Comparison of ENCODE assay signal across 8 cellular contexts in the genomic region with DNA sequence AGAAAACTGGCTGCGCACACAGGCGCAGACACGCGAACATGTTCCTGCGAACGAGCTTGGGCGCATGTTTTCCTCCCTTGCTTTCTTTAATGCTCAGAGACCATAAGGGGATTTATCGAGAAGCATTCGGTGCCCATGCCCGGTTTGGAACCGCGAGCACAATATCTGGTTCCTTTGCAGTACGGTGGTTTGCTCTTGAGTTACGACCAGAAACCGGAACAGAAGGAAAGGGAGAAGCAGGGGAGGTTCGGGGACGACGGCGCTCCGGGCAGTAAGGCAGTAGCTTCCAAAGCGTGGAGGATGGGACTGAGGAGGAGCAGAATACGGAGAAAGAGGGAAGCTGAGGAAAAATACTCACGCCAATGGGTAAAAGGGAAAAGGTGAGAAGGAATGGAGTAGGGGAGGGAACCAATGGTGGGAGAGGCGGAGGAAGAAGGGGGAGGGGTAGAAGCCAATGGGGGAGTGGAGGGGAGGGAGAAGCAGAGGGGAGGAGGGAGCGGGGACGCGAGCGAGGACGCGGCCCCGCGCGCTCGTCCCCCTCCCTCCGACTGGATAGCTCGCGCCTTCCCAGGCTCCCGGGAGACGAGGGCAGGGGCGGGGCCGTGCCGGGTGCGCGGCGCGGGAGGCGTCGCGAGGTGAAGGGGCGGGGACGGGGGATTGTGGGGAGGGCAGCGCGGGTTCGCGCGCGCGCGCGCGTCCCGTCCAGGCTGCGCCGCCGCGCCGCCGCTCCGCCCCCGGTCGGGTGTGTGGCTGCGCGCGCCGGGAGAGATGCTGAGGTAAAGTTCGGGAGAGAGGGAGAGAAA. TPM values are rescaled to one million over a fixed set of nuclear protein-coding genes. Genes with fewer than 3 reads are reported as not detected.
A peak's percentile ranks its signal among the peaks of the same experiment; 100 is the strongest.
DNase-seq lines count a peak whose midpoint lies in the region; ATAC-seq, FAIRE-seq and TF ChIP-seq lines count a peak whose summit lies in the region.

No MANE protein-coding gene starts in this region.

- H2BK20ac ChIP-seq in H9 (ENCODE audit: low read depth, low read length, poor library complexity, severe bottlenecking), result no peak overlapping the region

- H4K91ac ChIP-seq in H9 (ENCODE audit: insufficient read length, low read depth, low read length), result no peak overlapping the region

- no peaks in the 10 kb centered on the region; a peak in 1 of 7 replicates for H3K36me3 Mint-ChIP-seq in H9 (ENCODE audit: insufficient read depth in 1 of 3, low read depth in 3 of 3)
- no peaks in the 10 kb centered on the region for H3K36me3 Mint-ChIP-seq in activated naive CD8-positive, alpha-beta T cell treated with anti-CD3 and anti-CD28 coated beads, Interleukin-2, amount 50 U/mL, for 24 hours (ENCODE audit: low read depth)

- H3K36me3 ChIP-seq in MG63, result no peaks in the 10 kb centered on the region
- no peaks in the 10 kb centered on the region for H3K36me3 ChIP-seq in SK-N-MC (ENCODE audit: insufficient read depth, low read length)
- H3K36me3 ChIP-seq in cardiac muscle cell, result no peaks in the 10 kb centered on the region
- no peaks in the 10 kb centered on the region for H3K36me3 ChIP-seq in pancreas
- no peaks in the 10 kb centered on the region for H3K36me3 ChIP-seq in tibial artery

- H3K9ac ChIP-seq in H9 (ENCODE audit: extremely low read depth, insufficient read length, low read length), result peak overlapping the region; percentile 60
- peak overlapping the region; percentile 83 for H3K9ac ChIP-seq in SK-N-MC (ENCODE audit: insufficient read length)

- H3K23me2 ChIP-seq in H9 (ENCODE audit: insufficient read length, low read depth, low read length, poor library complexity, severe bottlenecking), result peaks cover 11% of the 10 kb centered on the region

- H3T11ph ChIP-seq in H9 (ENCODE audit: low read length), result no peak overlapping the region

- intact Hi-C loops in pancreas (cut with DNase I), result no loop called here
- intact Hi-C loops in tibial artery (cut with DNase I; ENCODE audit: low total_unique reads), result loop anchor here (2.0 to 5.0 kb wide), 2 partner anchors 126 to 431 kb away; partner anchors contain the start of genes RNU6-7 and RNU6-8

- H3K27ac ChIP-seq in H9 (ENCODE audit: insufficient read length, low read depth, low read length), result peak overlapping the region; percentile 66
- H3K27ac ChIP-seq in SK-N-MC, result peak overlapping the region; percentile 93
- H3K27ac ChIP-seq in cardiac muscle cell, result peak overlapping the region; percentile 97
- H3K27ac ChIP-seq in pancreas, result peak overlapping the region; percentile 92 to 99 (median 98)
- H3K27ac ChIP-seq in tibial artery, result peak overlapping the region; percentile 99 to 100

- H4K5ac ChIP-seq in H9 (ENCODE audit: insufficient read length, low read depth, low read length), result no peak overlapping the region

- H3K23ac ChIP-seq in H9 (ENCODE audit: insufficient read length, low read depth, low read length), result no peak overlapping the region

- H3K18ac ChIP-seq in H9 (ENCODE audit: insufficient read length, low read depth, low read length), result peak overlapping the region; percentile 66

- peak; percentile 95 for DNase-seq in ELR (ENCODE audit: low read depth)
- DNase-seq in H9, result peak; percentile 95
- peak; percentile 91 for DNase-seq in MG63
- peak; percentile 80 for DNase-seq in SK-N-MC (ENCODE audit: low read depth, low spot score)
- DNase-seq in activated naive CD8-positive, alpha-beta T cell treated with anti-CD3 and anti-CD28 coated beads, Interleukin-2, amount 50 U/mL, for 24 hours, result peak; percentile 85
- peak; percentile 97 to 99 for DNase-seq in cardiac muscle cell (ENCODE audit: low read depth in 1 of 2, low spot score in 1 of 2)
- peak; percentile 96 to 98 (median 96) for DNase-seq in pancreas
- DNase-seq in tibial artery, result peak; percentile 94 to 99

- TF ChIP-seq CTCF in H9 (conservative IDR thresholded peaks at IDR 0.05), result no peak
- TF ChIP-seq CTCF in cardiac muscle cell (IDR thresholded peaks at IDR 0.05; ENCODE audit: low read depth, low read length), result no peak
- TF ChIP-seq CTCF in pancreas (IDR thresholded peaks at IDR 0.05), result no peak
- no peak for TF ChIP-seq CTCF in tibial artery (IDR thresholded peaks at IDR 0.05)

- ATAC-seq in activated naive CD8-positive, alpha-beta T cell treated with anti-CD3 and anti-CD28 coated beads, Interleukin-2, amount 50 U/mL, for 24 hours, result peak; percentile 70
- ATAC-seq in pancreas, result peak; percentile 84 to 93 (median 88)

- H3K9me3 Mint-ChIP-seq in H9, result no peaks in the 10 kb centered on the region; a peak in 1 of 5 replicates
- H3K9me3 Mint-ChIP-seq in activated naive CD8-positive, alpha-beta T cell treated with anti-CD3 and anti-CD28 coated beads, Interleukin-2, amount 50 U/mL, for 24 hours, result no peaks in the 10 kb centered on the region

- H3K4me2 ChIP-seq in H9 (ENCODE audit: insufficient read depth, insufficient read length, low read length), result peak overlapping the region; percentile 68

- H3K4me3 ChIP-seq in MG63, result peak overlapping the region; percentile 76
- H3K4me3 ChIP-seq in SK-N-MC, result peak overlapping the region; percentile 99
- peak overlapping the region; percentile 83 for H3K4me3 ChIP-seq in cardiac muscle cell
- H3K4me3 ChIP-seq in pancreas, result peak overlapping the region; percentile 74 to 99 (median 80)
- peak overlapping the region; percentile 92 to 99 for H3K4me3 ChIP-seq in tibial artery

- H2BK120ac ChIP-seq in H9 (ENCODE audit: low read depth, low read length, poor library complexity, severe bottlenecking), result no peak overlapping the region

- H2AFZ ChIP-seq in H9 (ENCODE audit: low read length), result no peak overlapping the region

- no peak overlapping the region for H2BK12ac ChIP-seq in H9 (ENCODE audit: insufficient read length, low read depth, low read length)

- peak overlapping the region; percentile 98 to 100 (median 99) for H3K27ac Mint-ChIP-seq in H9
- peak overlapping the region; percentile 95 for H3K27ac Mint-ChIP-seq in activated naive CD8-positive, alpha-beta T cell treated with anti-CD3 and anti-CD28 coated beads, Interleukin-2, amount 50 U/mL, for 24 hours

- no peak overlapping the region for H2BK15ac ChIP-seq in H9 (ENCODE audit: low read depth, low read length)

- H2BK5ac ChIP-seq in H9 (ENCODE audit: insufficient read length, low read length), result no peak overlapping the region

- peak overlapping the region; percentile 76; the same call in 1 of the 2 replicates for H3K14ac ChIP-seq in H9 (ENCODE audit: insufficient read depth, low read length)

- H3K9me3 ChIP-seq in H9 (ENCODE audit: control insufficient read depth, low read depth, low read length) (no peaks in the 10 kb centered on the region), MG63 (no peaks in the 10 kb centered on the region), SK-N-MC (ENCODE audit: low read depth, low read length) (no peaks in the 10 kb centered on the region), cardiac muscle cell (ENCODE audit: low read depth) (no peaks in the 10 kb centered on the region), pancreas (no peaks in the 10 kb centered on the region), tibial artery (no peaks in the 10 kb centered on the region)

- no peak for FAIRE-seq in pancreas (lab: Jason Lieb, UNC)

- H3K27me3 ChIP-seq in H9 (ENCODE audit: insufficient read depth, low read length) (no peaks in the 10 kb centered on the region), MG63 (no peaks in the 10 kb centered on the region), cardiac muscle cell (no peaks in the 10 kb centered on the region), pancreas (no peaks in the 10 kb centered on the region), tibial artery (no peaks in the 10 kb centered on the region)

- H3K4ac ChIP-seq in H9 (ENCODE audit: low read depth, low read length), result no peak overlapping the region

- H3K4me1 ChIP-seq in H9 (ENCODE audit: insufficient read depth, low read length), result no peaks in the 10 kb centered on the region; the same call in 1 of the 2 replicates
- H3K4me1 ChIP-seq in cardiac muscle cell (ENCODE audit: low read depth), result peaks cover 27% of the 10 kb centered on the region
- peaks cover 17 to 26% (median 24%) of the 10 kb centered on the region in 3 donors for H3K4me1 ChIP-seq in pancreas
- H3K4me1 ChIP-seq in tibial artery, result peaks cover 0 to 63% (median 15%) of the 10 kb centered on the region in 4 donors

- H3K79me2 ChIP-seq in H9 (ENCODE audit: insufficient read depth, low read length), result peaks cover 8% of the 10 kb centered on the region; the same call in 1 of the 2 replicates

- H3K4me3 Mint-ChIP-seq in H9, result peak overlapping the region; percentile 96 to 98
- peak overlapping the region; percentile 98 for H3K4me3 Mint-ChIP-seq in activated naive CD8-positive, alpha-beta T cell treated with anti-CD3 and anti-CD28 coated beads, Interleukin-2, amount 50 U/mL, for 24 hours

- H4K8ac ChIP-seq in H9 (replicated peaks; ENCODE audit: insufficient read length, low read depth, low read length), result no peak overlapping the region

- no peaks in the 10 kb centered on the region for H3K27me3 Mint-ChIP-seq in H9 (ENCODE audit: low read depth)
- H3K27me3 Mint-ChIP-seq in activated naive CD8-positive, alpha-beta T cell treated with anti-CD3 and anti-CD28 coated beads, Interleukin-2, amount 50 U/mL, for 24 hours, result no peaks in the 10 kb centered on the region

- H3K56ac ChIP-seq in H9 (ENCODE audit: insufficient read length, low read depth, low read length), result no peak overlapping the region

- H4K20me1 ChIP-seq in H9 (ENCODE audit: control insufficient read depth, insufficient read depth, insufficient read length), result no peaks in the 10 kb centered on the region

- peaks cover 26% of the 10 kb centered on the region in 2 experiments for H3K4me1 Mint-ChIP-seq in H9
- H3K4me1 Mint-ChIP-seq in activated naive CD8-positive, alpha-beta T cell treated with anti-CD3 and anti-CD28 coated beads, Interleukin-2, amount 50 U/mL, for 24 hours, result peaks cover 42% of the 10 kb centered on the region

- WGBS in H9 (ENCODE audit: extremely low coverage, insufficient read length, low lambda C conversion rate), result no CpG with 5 or more reads among the region's 76 CpGs
- WGBS in pancreas, 2 donors, result 1% methylated on average over 36 to 76 of the region's 76 CpGs

- H2AK5ac ChIP-seq in H9 (ENCODE audit: insufficient read length, low read length), result no peak overlapping the region

- no peaks in the 10 kb centered on the region for H3K79me1 ChIP-seq in H9 (ENCODE audit: insufficient read depth, low read depth, low read length, poor library complexity, severe bottlenecking)

RNA-seq across cellular contexts. Expression of gene ARHGAP5, which starts 0.6 kb away (rescaled TPM):
- total RNA-seq in H9 (2021) (71.4 and 73.8 TPM in 2 replicates), cardiac muscle cell (63.0 and 77.5 TPM in 2 replicates), pancreas (10 to 100 TPM; 49.0 to 81.8 (median 59.8) TPM)
- 7.9 and 32.1 TPM in 2 replicates for total RNA-seq in MG63 (2014; rRNA removed; shearing (Covaris generic); ENCODE audit: low replicate concordance)
- polyA plus RNA-seq in cardiac muscle cell (12.9 and 26.6 TPM in 2 replicates), pancreas (10 to 100 TPM in 1 of 2 donors, 1 to 10 TPM in 1; 7.1 to 15.7 TPM)

Comparison
In these comparisons a context has a peak if more than half of its experiments do, and no peak if none do; other contexts are left out.
1. Peak in every context shown above with its lines: DNase-seq, ATAC-seq, H3K4me3 ChIP-seq and H3K27ac ChIP-seq.